Comparison of ENCODE assay signal across 25 cellular contexts in the genomic region with DNA sequence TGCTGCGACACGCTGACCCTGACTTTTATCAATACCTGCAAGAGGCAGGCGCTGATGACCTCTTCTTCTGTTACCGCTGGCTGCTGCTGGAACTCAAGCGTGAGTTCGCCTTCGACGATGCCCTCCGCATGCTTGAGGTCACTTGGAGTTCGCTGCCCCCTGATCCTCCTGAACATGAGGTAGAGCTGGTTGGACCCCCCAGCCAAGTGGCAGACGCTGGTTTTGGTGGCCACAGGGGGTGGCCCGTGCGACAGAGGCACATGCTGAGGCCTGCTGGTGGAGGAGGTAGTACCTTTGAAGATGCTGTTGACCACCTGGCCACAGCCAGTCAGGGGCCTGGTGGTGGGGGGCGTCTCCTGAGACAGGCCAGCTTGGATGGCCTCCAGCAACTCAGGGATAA.
"Had no signal": no experiment of that assay in that cellular context is flagged by ENCODE, and none has a peak within 500 bp of the region (broad histone marks: within the 10 kb centered on the region; RNA-seq: fewer than 3 reads in every experiment).

No MANE protein-coding gene starts in this region.

- H3K27me3 Mint-ChIP-seq: memory B cell; naive thymus-derived CD4-positive, alpha-beta T cell; natural killer cell treated with Interleukin-12 subunit alpha and Interleukin-12 subunit beta and Interleukin-15 and Interleukin-18, amount 100 ng/mL, for 72 hours; stimulated activated memory B cell treated with anti-CD40 and anti-IgM and Interleukin-4, amounts not matched to agents 10 μg/mL and 1 μg/mL and 100 μg/mL, for 72 hours had no signal

- H3K36me3 ChIP-seq: pancreas, prostate gland had no signal

- H3K79me2 ChIP-seq: hepatocyte had no signal

- H3K4me3 ChIP-seq: hepatocyte, left ventricle myocardium inferior, lung, mucosa of descending colon, pancreas, prostate gland, spleen, stomach, testis, thyroid gland, transverse colon, upper lobe of left lung, vagina had no signal

- H3K4me1 Mint-ChIP-seq: memory B cell; naive thymus-derived CD4-positive, alpha-beta T cell; stimulated activated memory B cell treated with anti-CD40 and anti-IgM and Interleukin-4, amounts not matched to agents 10 μg/mL and 1 μg/mL and 100 μg/mL, for 72 hours had no signal

- H3K27ac Mint-ChIP-seq: memory B cell; naive thymus-derived CD4-positive, alpha-beta T cell; natural killer cell treated with Interleukin-12 subunit alpha and Interleukin-12 subunit beta and Interleukin-15 and Interleukin-18, amount 100 ng/mL, for 72 hours had no signal

- H3K4me3 Mint-ChIP-seq: memory B cell; naive thymus-derived CD4-positive, alpha-beta T cell; natural killer cell treated with Interleukin-12 subunit alpha and Interleukin-12 subunit beta and Interleukin-15 and Interleukin-18, amount 100 ng/mL, for 72 hours; stimulated activated memory B cell treated with anti-CD40 and anti-IgM and Interleukin-4, amounts not matched to agents 10 μg/mL and 1 μg/mL and 100 μg/mL, for 72 hours had no signal

- ATAC-seq: mucosa of descending colon; naive thymus-derived CD4-positive, alpha-beta T cell; natural killer cell treated with Interleukin-12 subunit alpha and Interleukin-12 subunit beta and Interleukin-15 and Interleukin-18, amount 100 ng/mL, for 72 hours; pancreas; right cardiac atrium; sciatic nerve; stimulated activated memory B cell treated with anti-CD40 and anti-IgM and Interleukin-4, amounts not matched to agents 10 μg/mL and 1 μg/mL and 100 μg/mL, for 72 hours; stimulated activated naive CD8-positive, alpha-beta T cell treated with anti-CD3 and anti-CD28 coated beads, Interleukin-15, Interleukin-2, amounts not matched to agents 100 U/mL and 50 U/mL, for 24 hours had no signal

- H3K4me1 ChIP-seq: pancreas, prostate gland, spleen, stomach, testis, thyroid gland, transverse colon, upper lobe of left lung, vagina had no signal

- DNase-seq: islet precursor cell; left ventricle myocardium inferior; midbrain; mucosa of descending colon; naive thymus-derived CD4-positive, alpha-beta T cell; pancreas; retina; right cardiac atrium; small intestine; spleen; stimulated activated CD4-positive, alpha-beta T cell treated with anti-CD3 and anti-CD28 coated beads, Interleukin-4, amount 100 ng/mL, for 24 hours; stimulated activated naive CD8-positive, alpha-beta T cell treated with anti-CD3 and anti-CD28 coated beads, Interleukin-15, Interleukin-2, amounts not matched to agents 100 U/mL and 50 U/mL, for 24 hours; stomach; testis; thyroid gland; transverse colon had no signal

- H3K4me2 ChIP-seq: hepatocyte had no signal

- H3K27me3 ChIP-seq: hepatocyte, pancreas, spleen, stomach, testis, thyroid gland, transverse colon, upper lobe of left lung, vagina had no signal

- H2AFZ ChIP-seq: hepatocyte had no signal

- H3K9me3 ChIP-seq: left ventricle myocardium inferior, mucosa of descending colon, pancreas, prostate gland, spleen, stomach, testis, thyroid gland, transverse colon, upper lobe of left lung, vagina had no signal

- H3K27ac ChIP-seq: hepatocyte, left ventricle myocardium inferior, pancreas, prostate gland, spleen, stomach, testis, thyroid gland, transverse colon, upper lobe of left lung, vagina had no signal

- H3K9me3 Mint-ChIP-seq: memory B cell; naive thymus-derived CD4-positive, alpha-beta T cell; natural killer cell treated with Interleukin-12 subunit alpha and Interleukin-12 subunit beta and Interleukin-15 and Interleukin-18, amount 100 ng/mL, for 72 hours; stimulated activated memory B cell treated with anti-CD40 and anti-IgM and Interleukin-4, amounts not matched to agents 10 μg/mL and 1 μg/mL and 100 μg/mL, for 72 hours had no signal
